Comparison of ENCODE assay signal across 1 cellular context in the genomic region with DNA sequence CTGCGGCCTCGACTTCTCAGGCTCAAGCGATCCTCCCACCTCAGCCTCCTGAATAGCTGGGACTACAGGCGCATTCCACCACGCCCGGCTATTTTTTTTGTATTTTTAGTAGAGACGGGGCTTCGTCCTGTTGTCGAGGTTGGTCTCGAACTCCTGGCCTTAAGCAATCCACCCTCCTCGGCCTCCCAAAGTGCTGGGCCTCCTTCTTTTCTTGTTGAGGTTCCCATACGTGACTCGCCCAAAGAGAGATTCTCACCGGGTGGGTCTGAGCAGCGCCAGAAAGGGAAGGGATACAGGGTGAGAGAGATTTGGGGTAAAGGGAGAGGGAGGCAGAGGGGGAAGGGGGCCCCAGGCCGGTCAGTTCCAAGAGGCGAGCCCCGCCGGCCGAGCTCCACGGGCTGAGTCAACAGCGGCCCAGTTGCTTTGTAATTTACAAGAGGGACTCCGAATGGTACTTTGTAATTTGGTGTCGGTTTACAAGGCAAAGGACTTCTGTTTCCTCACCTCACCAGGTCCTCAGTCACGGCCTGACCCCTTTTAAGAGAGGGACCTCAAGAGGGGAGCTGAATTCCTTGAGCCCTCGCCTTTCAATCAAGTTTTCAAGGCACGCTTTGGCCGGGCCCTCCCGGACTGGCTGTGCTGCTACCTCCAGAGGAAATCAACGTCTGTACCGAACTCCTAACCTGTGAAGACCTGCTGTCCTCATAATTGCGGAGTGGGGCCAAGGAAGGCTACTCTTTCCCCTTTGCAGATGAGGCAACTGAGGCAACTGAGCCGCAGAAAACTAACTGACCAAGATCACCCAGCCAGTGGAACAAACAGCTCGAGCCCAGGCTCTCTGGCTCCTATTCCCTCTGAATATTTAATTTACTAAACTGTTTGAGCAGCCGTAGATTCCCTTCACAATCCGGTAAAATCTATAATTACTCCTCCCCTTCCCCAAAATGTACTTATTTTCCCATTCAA.
TF ChIP-seq lines count a peak whose summit lies in the region.

No MANE protein-coding gene starts in this region.

TF ChIP-seq in GM12878, 131 proteins besides CTCF, POLR2A, EP300 and RAD21:
- TF ChIP-seq HDAC2 (IDR thresholded peaks at IDR 0.05) (no peak), CEBPB (IDR thresholded peaks at IDR 0.05; ENCODE audit: borderline replicate concordance in 1 of 2, low read depth in 2 of 2, low read length in 2 of 2) (no peak), CBX5 (IDR thresholded peaks at IDR 0.05; ENCODE audit: low read depth) (no peak), MYC (IDR thresholded peaks at IDR 0.05; ENCODE audit: insufficient read depth, insufficient read length, insufficient replicate concordance, low read length, severe bottlenecking) (no peak), NFIC (IDR thresholded peaks at IDR 0.05; ENCODE audit: low read depth, low read length) (no peak), NFXL1 (IDR thresholded peaks at IDR 0.05; ENCODE audit: borderline replicate concordance) (no peak), MYB (IDR thresholded peaks at IDR 0.05; ENCODE audit: borderline replicate concordance, low read depth, low read length) (no peak), MEF2B (IDR thresholded peaks at IDR 0.05; ENCODE audit: partially characterized antibody, poor library complexity, severe bottlenecking) (no peak), TARDBP (IDR thresholded peaks at IDR 0.05; ENCODE audit: borderline replicate concordance) (no peak), TBL1XR1 (IDR thresholded peaks at IDR 0.05; ENCODE audit: low read depth, low read length) (no peak), CREB1 (IDR thresholded peaks at IDR 0.05; ENCODE audit: low read depth) (no peak), TCF3 (IDR thresholded peaks at IDR 0.05; ENCODE audit: borderline replicate concordance, insufficient read depth, low read depth, low read length) (no peak), MXI1 (IDR thresholded peaks at IDR 0.05; ENCODE audit: low read depth, low read length) (no peak), ZNF207 (IDR thresholded peaks at IDR 0.05; ENCODE audit: borderline replicate concordance) (no peak)
- TF ChIP-seq, protein P1, sequence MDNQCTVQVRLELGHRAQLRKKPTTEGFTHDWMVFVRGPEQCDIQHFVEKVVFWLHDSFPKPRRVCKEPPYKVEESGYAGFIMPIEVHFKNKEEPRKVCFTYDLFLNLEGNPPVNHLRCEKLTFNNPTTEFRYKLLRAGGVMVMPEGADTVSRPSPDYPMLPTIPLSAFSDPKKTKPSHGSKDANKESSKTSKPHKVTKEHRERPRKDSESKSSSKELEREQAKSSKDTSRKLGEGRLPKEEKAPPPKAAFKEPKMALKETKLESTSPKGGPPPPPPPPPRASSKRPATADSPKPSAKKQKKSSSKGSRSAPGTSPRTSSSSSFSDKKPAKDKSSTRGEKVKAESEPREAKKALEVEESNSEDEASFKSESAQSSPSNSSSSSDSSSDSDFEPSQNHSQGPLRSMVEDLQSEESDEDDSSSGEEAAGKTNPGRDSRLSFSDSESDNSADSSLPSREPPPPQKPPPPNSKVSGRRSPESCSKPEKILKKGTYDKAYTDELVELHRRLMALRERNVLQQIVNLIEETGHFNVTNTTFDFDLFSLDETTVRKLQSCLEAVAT (IDR thresholded peaks at IDR 0.05) = no peak
